Comparison of ENCODE assay signal across 13 cellular contexts in the genomic region with DNA sequence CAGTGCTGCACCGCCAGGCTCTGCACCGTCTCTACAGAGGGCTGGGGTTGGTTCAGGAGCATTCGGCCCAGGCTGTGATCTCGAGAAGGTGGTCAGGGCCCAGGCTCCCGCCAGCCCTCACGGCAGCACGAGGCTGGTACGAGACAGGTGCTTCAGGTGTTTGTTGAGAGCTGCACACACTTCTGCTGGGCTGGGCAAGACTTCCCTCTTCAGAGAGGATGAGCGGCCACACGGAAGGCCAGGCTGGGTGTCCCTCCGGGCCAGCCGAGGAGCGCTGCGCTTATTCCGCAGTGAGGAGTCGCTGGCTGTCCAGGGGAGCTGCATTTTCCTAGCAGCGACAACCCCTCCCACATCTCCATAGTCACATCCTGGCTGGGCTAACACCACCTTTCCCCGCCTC.
"Had no signal": no experiment of that assay in that cellular context is flagged by ENCODE, and none has a peak within 500 bp of the region (broad histone marks: within the 10 kb centered on the region; RNA-seq: fewer than 3 reads in every experiment).

No MANE protein-coding gene starts in this region.

- H3K27me3 ChIP-seq: esophagus muscularis mucosa, gastroesophageal sphincter, upper lobe of left lung had no signal

- H3K79me2 ChIP-seq: parathyroid adenoma had no signal

- H2AFZ ChIP-seq: parathyroid adenoma had no signal

- DNase-seq: activated CD4-positive, alpha-beta T cell treated with anti-CD3 and anti-CD28 coated beads, Interleukin-2, amount 50 U/mL, for 4 hours; cerebellar nuclear complex; cortex of kidney; effector CD4-positive, alpha-beta T cell; kidney glomerular epithelial cell; natural killer cell; stimulated activated naive B cell treated with anti-CD40 and anti-IgM and Interleukin-4, amounts not matched to agents 10 μg/mL and 1 μg/mL and 100 μg/mL, for 72 hours had no signal

- H3K9me3 ChIP-seq: esophagus muscularis mucosa, thoracic aorta, upper lobe of left lung had no signal

- H3K9ac ChIP-seq: parathyroid adenoma had no signal

- H3K27ac ChIP-seq: esophagus muscularis mucosa, gastroesophageal sphincter, parathyroid adenoma, thoracic aorta, upper lobe of left lung had no signal

- H3K4me1 ChIP-seq: esophagus muscularis mucosa, gastroesophageal sphincter, heart left ventricle, parathyroid adenoma, upper lobe of left lung had no signal

- H3K36me3 ChIP-seq: thoracic aorta, upper lobe of left lung had no signal

- ATAC-seq: gastroesophageal sphincter; heart left ventricle; natural killer cell; stimulated activated naive B cell treated with anti-CD40 and anti-IgM and Interleukin-4, amounts not matched to agents 10 μg/mL and 1 μg/mL and 100 μg/mL, for 72 hours had no signal

- H3K4me3 ChIP-seq: esophagus muscularis mucosa, gastroesophageal sphincter, heart left ventricle, thoracic aorta, upper lobe of left lung had no signal
